ENCODE assay signal across 38 cellular contexts in genomic region chr16:19235478-19235877, GRCh38. TPM values are rescaled to one million over a fixed set of nuclear protein-coding genes. Genes with fewer than 3 reads are reported as not detected.
"Had no signal": no experiment of that assay in that cellular context is flagged by ENCODE, and none has a peak within 500 bp of the region (broad histone marks: within the 10 kb centered on the region; RNA-seq: fewer than 3 reads in every experiment).

No MANE protein-coding gene starts in this region.

- H3K27ac Mint-ChIP-seq: activated B cell treated with CpG ODN at 0.5 μM for 24 hours; activated CD4-positive, alpha-beta memory T cell treated with anti-CD3 and anti-CD28 coated beads for 36 hours; activated CD4-positive, alpha-beta T cell treated with anti-CD3 and anti-CD28 coated beads, Interleukin-2, amount 10 ng/mL, durations not matched to agents 24 days and 14 days; activated CD8-positive, alpha-beta T cell treated with anti-CD3 and anti-CD28 coated beads for 36 hours; activated naive CD4-positive, alpha-beta T cell treated with anti-CD3 and anti-CD28 coated beads, Interleukin-2, amount 10 ng/mL, durations not matched to agents 7 days and 5 days; activated naive CD4-positive, alpha-beta T cell treated with anti-CD3 and anti-CD28 coated beads, Interleukin-2, amount 50 U/mL, for 24 hours; activated naive CD8-positive, alpha-beta T cell; activated naive CD8-positive, alpha-beta T cell treated with anti-CD3 and anti-CD28 coated beads, Interleukin-2, amount 10 ng/mL, durations not matched to agents 7 days and 5 days; activated naive CD8-positive, alpha-beta T cell treated with anti-CD3 and anti-CD28 coated beads, Interleukin-2, amount 50 U/mL, for 24 hours; activated T-cell treated with anti-CD3 and anti-CD28 coated beads, Interleukin-2, amount 50 U/mL, for 72 hours; activated T-helper 1 cell treated with anti-CD3 and anti-CD28 coated beads, Interleukin-12 subunit alpha, Interleukin-12 subunit beta, Interleukin-2, Interleukin-4 antibody, amounts not matched to agents 30 ng/mL and 10 ng/mL and 1 ng/mL, durations not matched to agents 14 hours and 24 hours and 36 hours; activated T-helper 17 cell treated with anti-CD3 and anti-CD28 coated beads, Interleukin-2, amount 50 U/mL, for 72 hours; brain; T-helper 1 cell treated with Interleukin-12 subunit alpha and Interleukin-12 subunit beta and Interleukin-4 antibody, amounts not matched to agents 30 μg/mL and 1 μg/mL, for 36 hours; T-helper 2 cell treated with Interferon-gamma antibody and Interleukin-4, amounts not matched to agents 5 μg/mL and 100 μg/mL, for 36 hours had no signal

- H3K36me3 Mint-ChIP-seq: activated CD4-positive, alpha-beta memory T cell treated with anti-CD3 and anti-CD28 coated beads for 36 hours; activated naive CD4-positive, alpha-beta T cell treated with anti-CD3 and anti-CD28 coated beads, Interleukin-2, amount 10 ng/mL, durations not matched to agents 7 days and 5 days; activated naive CD8-positive, alpha-beta T cell treated with anti-CD3 and anti-CD28 coated beads, Interleukin-2, amount 10 ng/mL, durations not matched to agents 7 days and 5 days had no signal

- H3K27me3 Mint-ChIP-seq: activated B cell treated with CpG ODN at 0.5 μM for 24 hours; activated CD4-positive, alpha-beta T cell treated with anti-CD3 and anti-CD28 coated beads, Interleukin-2, amount 10 ng/mL, durations not matched to agents 24 days and 14 days; activated CD8-positive, alpha-beta T cell treated with anti-CD3 and anti-CD28 coated beads for 36 hours; activated naive CD4-positive, alpha-beta T cell treated with anti-CD3 and anti-CD28 coated beads, Interleukin-2, amount 10 ng/mL, durations not matched to agents 7 days and 5 days; activated naive CD4-positive, alpha-beta T cell treated with anti-CD3 and anti-CD28 coated beads, Interleukin-2, amount 50 U/mL, for 24 hours; activated naive CD8-positive, alpha-beta T cell treated with anti-CD3 and anti-CD28 coated beads, Interleukin-2, amount 10 ng/mL, durations not matched to agents 7 days and 5 days; activated naive CD8-positive, alpha-beta T cell treated with anti-CD3 and anti-CD28 coated beads, Interleukin-2, amount 50 U/mL, for 24 hours; activated T-helper 17 cell treated with anti-CD3 and anti-CD28 coated beads, Interleukin-2, amount 50 U/mL, for 72 hours; brain; central memory CD8-positive, alpha-beta T cell had no signal

- H3K4me1 Mint-ChIP-seq: activated B cell treated with CpG ODN at 0.5 μM for 24 hours; activated CD4-positive, alpha-beta T cell treated with anti-CD3 and anti-CD28 coated beads, Interleukin-2, amount 10 ng/mL, durations not matched to agents 24 days and 14 days; activated naive CD4-positive, alpha-beta T cell treated with anti-CD3 and anti-CD28 coated beads, Interleukin-2, amount 10 ng/mL, durations not matched to agents 7 days and 5 days; activated naive CD4-positive, alpha-beta T cell treated with anti-CD3 and anti-CD28 coated beads, Interleukin-2, amount 50 U/mL, for 24 hours; activated naive CD8-positive, alpha-beta T cell treated with anti-CD3 and anti-CD28 coated beads, Interleukin-2, amount 10 ng/mL, durations not matched to agents 7 days and 5 days; activated naive CD8-positive, alpha-beta T cell treated with anti-CD3 and anti-CD28 coated beads, Interleukin-2, amount 50 U/mL, for 24 hours; activated T-helper 17 cell treated with anti-CD3 and anti-CD28 coated beads, Interleukin-2, amount 50 U/mL, for 72 hours; central memory CD8-positive, alpha-beta T cell had no signal

- ATAC-seq: activated CD8-positive, alpha-beta T cell treated with anti-CD3 and anti-CD28 coated beads for 36 hours; activated naive CD8-positive, alpha-beta T cell treated with anti-CD3 and anti-CD28 coated beads, Interleukin-2, amount 50 U/mL, for 24 hours; activated T-cell treated with anti-CD3 and anti-CD28 coated beads, Interleukin-2, amount 50 U/mL, for 4 hours; activated T-cell treated with anti-CD3 and anti-CD28 coated beads, Interleukin-2, amount 50 U/mL, for 72 hours; activated T-helper 17 cell treated with anti-CD3 and anti-CD28 coated beads, Interleukin-2, amount 50 U/mL, for 72 hours had no signal

- H3K36me3 ChIP-seq: ascending aorta, cardiac muscle cell had no signal

- H3K4me3 ChIP-seq: ascending aorta, cardiac muscle cell had no signal

- H3K27me3 ChIP-seq: ascending aorta, cardiac muscle cell had no signal

- H3K27ac ChIP-seq: ascending aorta, cardiac muscle cell, VCaP had no signal

- DNase-seq: activated B cell treated with CpG ODN at 0.5 μM for 24 hours; activated CD4-positive, alpha-beta memory T cell treated with anti-CD3 and anti-CD28 coated beads for 36 hours; activated CD4-positive, alpha-beta T cell treated with anti-CD3 and anti-CD28 coated beads for 4 hours; activated CD4-positive, alpha-beta T cell treated with anti-CD3 and anti-CD28 coated beads, Interleukin-2, amount 10 ng/mL, durations not matched to agents 24 days and 14 days; activated CD4-positive, alpha-beta T cell treated with anti-CD3 and anti-CD28 coated beads, Interleukin-2, amount 50 U/mL, for 1 hour; activated CD4-positive, alpha-beta T cell treated with anti-CD3 and anti-CD28 coated beads, Interleukin-2, amount 50 U/mL, for 4 hours; activated CD4-positive, CD25-positive, alpha-beta regulatory T cell treated with anti-CD3 and anti-CD28 coated beads, Interleukin-2, amount 50 U/mL, for 72 hours; activated CD8-positive, alpha-beta memory T cell treated with anti-CD3 and anti-CD28 coated beads, Interleukin-2, amount 50 U/mL, for 4 hours; activated CD8-positive, alpha-beta T cell treated with anti-CD3 and anti-CD28 coated beads for 36 hours; activated gamma-delta T cell; activated naive CD4-positive, alpha-beta T cell treated with anti-CD3 and anti-CD28 coated beads, Interleukin-2, amount 10 ng/mL, durations not matched to agents 7 days and 5 days; activated naive CD4-positive, alpha-beta T cell treated with Interleukin-2 at 50 U/mL for 16 hours; activated naive CD8-positive, alpha-beta T cell treated with anti-CD3 and anti-CD28 coated beads, Interleukin-2, amount 10 ng/mL, durations not matched to agents 7 days and 5 days; activated naive CD8-positive, alpha-beta T cell treated with anti-CD3 and anti-CD28 coated beads, Interleukin-2, amount 50 U/mL, for 24 hours; activated T-cell treated with anti-CD3 and anti-CD28 coated beads for 4 hours; activated T-cell treated with anti-CD3 and anti-CD28 coated beads, Interleukin-2, amount 50 U/mL, for 1 hour; activated T-cell treated with anti-CD3 and anti-CD28 coated beads, Interleukin-2, amount 50 U/mL, for 4 hours; activated T-cell treated with anti-CD3 and anti-CD28 coated beads, Interleukin-2, amount 50 U/mL, for 72 hours; amygdala; anterior cingulate cortex; caudate nucleus; cerebellar nuclear complex; T-helper 1 cell; T-helper 2 cell; T-helper 9 cell had no signal

- H3K4me1 ChIP-seq: ascending aorta had no signal

- H3K4me3 Mint-ChIP-seq: activated B cell treated with CpG ODN at 0.5 μM for 24 hours; activated CD4-positive, alpha-beta memory T cell treated with anti-CD3 and anti-CD28 coated beads for 36 hours; activated CD4-positive, alpha-beta T cell treated with anti-CD3 and anti-CD28 coated beads, Interleukin-2, amount 10 ng/mL, durations not matched to agents 24 days and 14 days; activated CD8-positive, alpha-beta T cell treated with anti-CD3 and anti-CD28 coated beads for 36 hours; activated naive CD4-positive, alpha-beta T cell treated with anti-CD3 and anti-CD28 coated beads, Interleukin-2, amount 10 ng/mL, durations not matched to agents 7 days and 5 days; activated naive CD4-positive, alpha-beta T cell treated with anti-CD3 and anti-CD28 coated beads, Interleukin-2, amount 50 U/mL, for 24 hours; activated naive CD8-positive, alpha-beta T cell; activated naive CD8-positive, alpha-beta T cell treated with anti-CD3 and anti-CD28 coated beads, Interleukin-2, amount 10 ng/mL, durations not matched to agents 7 days and 5 days; activated naive CD8-positive, alpha-beta T cell treated with anti-CD3 and anti-CD28 coated beads, Interleukin-2, amount 50 U/mL, for 24 hours; activated T-cell treated with anti-CD3 and anti-CD28 coated beads, Interleukin-2, amount 50 U/mL, for 4 hours; activated T-cell treated with anti-CD3 and anti-CD28 coated beads, Interleukin-2, amount 50 U/mL, for 72 hours; activated T-helper 1 cell treated with anti-CD3 and anti-CD28 coated beads, Interleukin-12 subunit alpha, Interleukin-12 subunit beta, Interleukin-2, Interleukin-4 antibody, amounts not matched to agents 30 ng/mL and 10 ng/mL and 1 ng/mL, durations not matched to agents 14 hours and 24 hours and 36 hours; activated T-helper 17 cell treated with anti-CD3 and anti-CD28 coated beads, Interleukin-2, amount 50 U/mL, for 72 hours; brain; central memory CD8-positive, alpha-beta T cell; T-helper 1 cell treated with Interleukin-12 subunit alpha and Interleukin-12 subunit beta and Interleukin-4 antibody, amounts not matched to agents 30 μg/mL and 1 μg/mL, for 36 hours; T-helper 2 cell treated with Interferon-gamma antibody and Interleukin-4, amounts not matched to agents 5 μg/mL and 100 μg/mL, for 36 hours had no signal

RNA-seq across cellular contexts. Expression of gene CLEC19A, which starts 50.1 kb away (rescaled TPM):
- total RNA-seq: activated B cell treated with CpG ODN at 0.5 μM for 24 hours; activated CD4-positive, alpha-beta memory T cell treated with anti-CD3 and anti-CD28 coated beads for 36 hours; activated CD4-positive, alpha-beta T cell treated with anti-CD3 and anti-CD28 coated beads, Interleukin-2, amount 10 ng/mL, durations not matched to agents 24 days and 14 days; activated CD8-positive, alpha-beta memory T cell treated with anti-CD3 and anti-CD28 coated beads for 36 hours; activated CD8-positive, alpha-beta T cell treated with anti-CD3 and anti-CD28 coated beads for 36 hours; activated naive CD8-positive, alpha-beta T cell treated with anti-CD3 and anti-CD28 coated beads, Interleukin-2, amount 10 ng/mL, durations not matched to agents 7 days and 5 days; activated T-cell treated with anti-CD3 and anti-CD28 coated beads, Interleukin-2, amount 50 U/mL, for 4 hours; activated T-cell treated with anti-CD3 and anti-CD28 coated beads, Interleukin-2, amount 50 U/mL, for 72 hours; activated T-helper 1 cell treated with anti-CD3 and anti-CD28 coated beads, Interleukin-12 subunit alpha, Interleukin-12 subunit beta, Interleukin-2, Interleukin-4 antibody, amounts not matched to agents 30 ng/mL and 10 ng/mL and 1 ng/mL, durations not matched to agents 14 hours and 24 hours and 36 hours; activated T-helper 17 cell treated with anti-CD3 and anti-CD28 coated beads, Interleukin-2, amount 50 U/mL, for 72 hours; ascending aorta; bronchial epithelial cell; cardiac muscle cell had no signal
